24 cellular contexts compared by ENCODE assay signal in the genomic region with DNA sequence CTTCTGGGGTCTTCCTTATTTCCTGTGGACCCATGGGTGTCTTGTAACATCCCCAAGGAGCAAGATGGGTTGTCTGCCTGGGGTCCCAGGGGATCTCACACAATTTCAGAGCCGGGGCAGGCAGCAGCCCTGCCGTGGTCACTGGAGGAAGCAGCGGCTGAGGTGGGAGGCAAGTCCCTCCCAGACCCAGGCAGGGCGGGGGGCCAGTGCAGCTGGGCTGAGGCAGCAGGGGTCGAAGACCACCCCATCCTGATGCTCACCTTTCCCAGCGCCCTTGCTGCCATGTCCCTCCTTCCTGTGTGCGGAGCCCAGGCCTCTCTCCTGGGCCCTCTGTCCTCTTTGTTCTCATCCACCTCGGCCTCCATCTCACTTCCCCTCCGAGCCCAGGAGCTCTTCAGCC.
A peak's percentile ranks its signal among the peaks of the same experiment; 100 is the strongest.
DNase-seq lines count a peak whose midpoint lies in the region; ATAC-seq and TF ChIP-seq lines count a peak whose summit lies in the region.
"Had no signal": no experiment of that assay in that cellular context is flagged by ENCODE, and none has a peak within 500 bp of the region (broad histone marks: within the 10 kb centered on the region; RNA-seq: fewer than 3 reads in every experiment).

No MANE protein-coding gene starts in this region.

- no peaks in the 10 kb centered on the region for H3K79me1 ChIP-seq in trophoblast cell (ENCODE audit: low read length)

- H4K91ac ChIP-seq in trophoblast cell (ENCODE audit: low read depth, low read length), result no peak overlapping the region

- H3K36me3 Mint-ChIP-seq in glutamatergic neuron (ENCODE audit: unreplicated experiment), result peaks cover 5% of the 10 kb centered on the region
- H3K36me3 Mint-ChIP-seq in neural progenitor cell, result peaks cover 2% of the 10 kb centered on the region
- no peaks in the 10 kb centered on the region for H3K36me3 Mint-ChIP-seq in activated T-cell treated with anti-CD3 and anti-CD28 coated beads, Interleukin-2, amount 50 U/mL, for 24 hours (ENCODE audit: low read depth)
- H3K36me3 Mint-ChIP-seq: CD14-positive monocyte; CD4-positive, alpha-beta memory T cell; CD4-positive, CD25-positive, alpha-beta regulatory T cell; CD8-positive, alpha-beta memory T cell had no signal

- H3K4me2 ChIP-seq in neural progenitor cell (no peak overlapping the region), trophoblast cell (ENCODE audit: low read length) (no peak overlapping the region), hepatocyte (no peak overlapping the region)
- H3K4me2 ChIP-seq: BLaER1 had no signal

- peaks cover 5% of the 10 kb centered on the region for H3K27me3 Mint-ChIP-seq in glutamatergic neuron (ENCODE audit: unreplicated experiment)
- no peaks in the 10 kb centered on the region for H3K27me3 Mint-ChIP-seq in neural progenitor cell (ENCODE audit: insufficient read depth, low read depth)
- H3K27me3 Mint-ChIP-seq in activated T-cell treated with anti-CD3 and anti-CD28 coated beads, Interleukin-2, amount 50 U/mL, for 24 hours, result no peaks in the 10 kb centered on the region
- H3K27me3 Mint-ChIP-seq: CD4-positive, alpha-beta memory T cell; CD4-positive, CD25-positive, alpha-beta regulatory T cell; CD8-positive, alpha-beta memory T cell had no signal

- H3K9me3 ChIP-seq in neural progenitor cell (ENCODE audit: low read depth) (no peaks in the 10 kb centered on the region), trophoblast cell (ENCODE audit: insufficient read depth, low read depth, low read length) (no peaks in the 10 kb centered on the region), hepatocyte (ENCODE audit: low read depth) (no peaks in the 10 kb centered on the region)
- H3K9me3 ChIP-seq: BE2C, BLaER1 had no signal

- H4K8ac ChIP-seq in trophoblast cell (ENCODE audit: low read depth, low read length), result no peak overlapping the region

- H2BK12ac ChIP-seq in trophoblast cell (ENCODE audit: low read length), result no peak overlapping the region

- no peak overlapping the region for H3K9ac ChIP-seq in neural progenitor cell
- H3K9ac ChIP-seq in trophoblast cell (ENCODE audit: low read length), result no peak overlapping the region
- H3K9ac ChIP-seq: BLaER1 had no signal

- H2AFZ ChIP-seq in neural progenitor cell (replicated peaks), result no peak overlapping the region
- no peak overlapping the region for H2AFZ ChIP-seq in trophoblast cell (ENCODE audit: insufficient read depth, low read length, poor library complexity)
- H2AFZ ChIP-seq in hepatocyte, result no peak overlapping the region

- H3K4me1 Mint-ChIP-seq in glutamatergic neuron (ENCODE audit: low read depth, unreplicated experiment) (peaks cover 8% of the 10 kb centered on the region), neural progenitor cell (peaks cover 3% of the 10 kb centered on the region)
- H3K4me1 Mint-ChIP-seq in activated T-cell treated with anti-CD3 and anti-CD28 coated beads, Interleukin-2, amount 50 U/mL, for 24 hours (ENCODE audit: low read depth), result no peaks in the 10 kb centered on the region
- H3K4me1 Mint-ChIP-seq: CD14-positive monocyte; CD4-positive, alpha-beta memory T cell; CD4-positive, CD25-positive, alpha-beta regulatory T cell; CD8-positive, alpha-beta memory T cell had no signal

- H2AK5ac ChIP-seq in trophoblast cell (ENCODE audit: low read length), result no peak overlapping the region

- no peak overlapping the region for H2BK5ac ChIP-seq in trophoblast cell (ENCODE audit: low read depth, low read length, poor library complexity)

- no peak for ATAC-seq in GM21825 (IDR thresholded peaks at IDR 0.05; ENCODE audit: unreplicated experiment)
- ATAC-seq: GM12878 had no signal

- H3K9me3 Mint-ChIP-seq in glutamatergic neuron (ENCODE audit: unreplicated experiment), result peaks cover 5% of the 10 kb centered on the region
- peaks cover 19% of the 10 kb centered on the region for H3K9me3 Mint-ChIP-seq in neural progenitor cell
- peaks cover 14% of the 10 kb centered on the region for H3K9me3 Mint-ChIP-seq in activated T-cell treated with anti-CD3 and anti-CD28 coated beads, Interleukin-2, amount 50 U/mL, for 24 hours

- H3K4me1 ChIP-seq in neural progenitor cell (no peaks in the 10 kb centered on the region), trophoblast cell (ENCODE audit: control insufficient read depth in 1 of 2, insufficient read depth in 2 of 2, low read length in 2 of 2) (no peaks in the 10 kb centered on the region), hepatocyte (ENCODE audit: insufficient read depth) (no peaks in the 10 kb centered on the region)
- H3K4me1 ChIP-seq: BE2C had no signal

- no peaks in the 10 kb centered on the region for H3K27me3 ChIP-seq in neural progenitor cell
- no peaks in the 10 kb centered on the region for H3K27me3 ChIP-seq in trophoblast cell (ENCODE audit: insufficient read depth, low read length)
- no peaks in the 10 kb centered on the region for H3K27me3 ChIP-seq in hepatocyte
- H3K27me3 ChIP-seq: BE2C, BLaER1 had no signal

- H3K36me3 ChIP-seq in neural progenitor cell (no peaks in the 10 kb centered on the region), trophoblast cell (ENCODE audit: control insufficient read depth in 1 of 2, insufficient read depth in 2 of 2, low read length in 2 of 2) (no peaks in the 10 kb centered on the region), hepatocyte (replicated peaks; ENCODE audit: insufficient read depth, low read depth) (no peaks in the 10 kb centered on the region)
- H3K36me3 ChIP-seq: BE2C, BLaER1 had no signal

- no peak overlapping the region for H3K14ac ChIP-seq in trophoblast cell (ENCODE audit: low read length)

- H3F3A ChIP-seq in neural progenitor cell (ENCODE audit: low read depth), result no peaks in the 10 kb centered on the region

- H3K79me2 ChIP-seq in neural progenitor cell (ENCODE audit: low read depth), result no peaks in the 10 kb centered on the region
- H3K79me2 ChIP-seq in trophoblast cell (ENCODE audit: control insufficient read depth, insufficient read depth, low read length, poor library complexity), result no peaks in the 10 kb centered on the region
- H3K79me2 ChIP-seq in hepatocyte, result no peaks in the 10 kb centered on the region

- DNase-seq in glutamatergic neuron (no peak), neural progenitor cell (ENCODE audit: low spot score) (no peak), trophoblast cell (no peak), hepatocyte (ENCODE audit: low spot score) (no peak)
- no peak for DNase-seq in activated T-cell treated with anti-CD3 and anti-CD28 coated beads, Interleukin-2, amount 50 U/mL, for 24 hours
- DNase-seq: 8988T; ACHN; BE2C; C1 segment of cervical spinal cord; CD4-positive, alpha-beta memory T cell; CD4-positive, CD25-positive, alpha-beta regulatory T cell; CD8-positive, alpha-beta memory T cell; COR-L47; DMS 273 treated with DMSO at 0.1 percent for 48 hours; DMS153; DMS53; DMS79; DND-41; EL; GDM1 had no signal

- no peaks in the 10 kb centered on the region for H4K20me1 ChIP-seq in neural progenitor cell (ENCODE audit: low read depth)
- no peaks in the 10 kb centered on the region for H4K20me1 ChIP-seq in hepatocyte (ENCODE audit: insufficient read depth, poor library complexity, severe bottlenecking)
- H4K20me1 ChIP-seq: BLaER1 had no signal

- H3K4me3 ChIP-seq in neural progenitor cell, result no peak overlapping the region
- no peak overlapping the region for H3K4me3 ChIP-seq in trophoblast cell (ENCODE audit: low read depth, low read length)
- no peak overlapping the region for H3K4me3 ChIP-seq in hepatocyte
- H3K4me3 ChIP-seq: BLaER1, GM12878 had no signal

- H3K23ac ChIP-seq in trophoblast cell (ENCODE audit: low read length), result no peak overlapping the region

- H3K9me2 ChIP-seq in hepatocyte (replicated peaks; ENCODE audit: insufficient read depth), result no peaks in the 10 kb centered on the region

- no peak overlapping the region for H3K18ac ChIP-seq in trophoblast cell (ENCODE audit: low read length)

- H4K12ac ChIP-seq in trophoblast cell (ENCODE audit: low read depth, low read length), result peak overlapping the region; percentile 32

- H3K4me3 Mint-ChIP-seq in glutamatergic neuron (ENCODE audit: unreplicated experiment) (no peak overlapping the region), neural progenitor cell (no peak overlapping the region)
- H3K4me3 Mint-ChIP-seq in activated T-cell treated with anti-CD3 and anti-CD28 coated beads, Interleukin-2, amount 50 U/mL, for 24 hours, result no peak overlapping the region
- H3K4me3 Mint-ChIP-seq: CD14-positive monocyte; CD4-positive, alpha-beta memory T cell; CD4-positive, CD25-positive, alpha-beta regulatory T cell; CD8-positive, alpha-beta memory T cell had no signal

- WGBS in trophoblast cell (ENCODE audit: extremely low coverage, insufficient coverage, insufficient read length), result no CpG with 5 or more reads among the region's 9 CpGs
- 93% methylated on average over 9 of the region's 9 CpGs for WGBS in hepatocyte (ENCODE audit: low lambda C conversion rate, missing lambda C conversion rate)

- no peak overlapping the region for H2BK120ac ChIP-seq in trophoblast cell (ENCODE audit: insufficient read depth, low read length, poor library complexity)

- peak overlapping the region; percentile 17 for H3K27ac Mint-ChIP-seq in glutamatergic neuron (ENCODE audit: unreplicated experiment)
- H3K27ac Mint-ChIP-seq in neural progenitor cell, result peak overlapping the region; percentile 78
- H3K27ac Mint-ChIP-seq in activated T-cell treated with anti-CD3 and anti-CD28 coated beads, Interleukin-2, amount 50 U/mL, for 24 hours, result no peak overlapping the region
- H3K27ac Mint-ChIP-seq: CD14-positive monocyte; CD4-positive, alpha-beta memory T cell; CD4-positive, CD25-positive, alpha-beta regulatory T cell; CD8-positive, alpha-beta memory T cell had no signal

- TF ChIP-seq CTCF in glutamatergic neuron (IDR thresholded peaks at IDR 0.05; ENCODE audit: partially characterized antibody, unreplicated experiment), result no peak
- TF ChIP-seq CTCF in neural progenitor cell (IDR thresholded peaks at IDR 0.05), result no peak
- no peak for TF ChIP-seq CTCF in hepatocyte (IDR thresholded peaks at IDR 0.05; ENCODE audit: poor library complexity)

- no peak overlapping the region for H3K27ac ChIP-seq in neural progenitor cell
- no peak overlapping the region for H3K27ac ChIP-seq in trophoblast cell (ENCODE audit: low read depth, low read length)
- no peak overlapping the region for H3K27ac ChIP-seq in hepatocyte
- H3K27ac ChIP-seq: BLaER1 had no signal

- no peak overlapping the region for H3K4ac ChIP-seq in trophoblast cell (ENCODE audit: low read depth, low read length)
